24 cellular contexts compared by ENCODE assay signal in genomic region chr6:41630069-41630468, GRCh38. TPM values are rescaled to one million over a fixed set of nuclear protein-coding genes. Genes with fewer than 3 reads are reported as not detected.
"Had no signal": no experiment of that assay in that cellular context is flagged by ENCODE, and none has a peak within 500 bp of the region (broad histone marks: within the 10 kb centered on the region; RNA-seq: fewer than 3 reads in every experiment).

No MANE protein-coding gene starts in this region.

- H3K4me1 ChIP-seq: psoas muscle, testis had no signal

- H3K27ac Mint-ChIP-seq: naive thymus-derived CD8-positive, alpha-beta T cell; nephron progenitor cell; stimulated activated effector memory CD8-positive, alpha-beta T cell treated with anti-CD3 and anti-CD28 coated beads, Interleukin-12 subunit alpha, Interleukin-12 subunit beta, amount 100 ng/mL, for 72 hours; type B pancreatic cell had no signal

- DNase-seq: cerebellar nuclear complex; dorsolateral prefrontal cortex; effector CD4-positive, alpha-beta T cell; foreskin fibroblast; gastrocnemius medialis; head of caudate nucleus; mesendoderm; midbrain; nephron progenitor cell; nucleus accumbens; psoas muscle; right cardiac atrium; stimulated activated CD4-positive, alpha-beta T cell treated with anti-CD3 and anti-CD28 coated beads, Interleukin-12 subunit alpha, Interleukin-12 subunit beta, amount 100 ng/mL, for 4 hours; stimulated activated CD4-positive, alpha-beta T cell treated with anti-CD3 and anti-CD28 coated beads, Interleukin-1b, Interleukin-23, amount 100 ng/mL, for 48 hours; stimulated activated CD4-positive, alpha-beta T cell treated with anti-CD3 and anti-CD28 coated beads, Interleukin-4, amount 100 ng/mL, for 1 hour; stimulated activated naive CD8-positive, alpha-beta T cell treated with anti-CD3 and anti-CD28 coated beads, Interleukin-15, Interleukin-2, amounts not matched to agents 100 U/mL and 50 U/mL, for 24 hours; substantia nigra; testis had no signal

- H3K36me3 ChIP-seq: gastrocnemius medialis, tibial artery had no signal

- H3K36me3 Mint-ChIP-seq: naive thymus-derived CD8-positive, alpha-beta T cell; stimulated activated effector memory CD8-positive, alpha-beta T cell treated with anti-CD3 and anti-CD28 coated beads, Interleukin-12 subunit alpha, Interleukin-12 subunit beta, amount 100 ng/mL, for 72 hours; type B pancreatic cell had no signal

- H3K4me3 ChIP-seq: dorsolateral prefrontal cortex, gastrocnemius medialis, psoas muscle, smooth muscle cell, testis, tibial artery had no signal

- H3K9me3 Mint-ChIP-seq: nephron progenitor cell; stimulated activated effector memory CD8-positive, alpha-beta T cell treated with anti-CD3 and anti-CD28 coated beads, Interleukin-12 subunit alpha, Interleukin-12 subunit beta, amount 100 ng/mL, for 72 hours; type B pancreatic cell had no signal

- H3K4me2 ChIP-seq: smooth muscle cell had no signal

- H3K27me3 ChIP-seq: testis had no signal

- H3K4me3 Mint-ChIP-seq: naive thymus-derived CD8-positive, alpha-beta T cell; nephron progenitor cell; stimulated activated effector memory CD8-positive, alpha-beta T cell treated with anti-CD3 and anti-CD28 coated beads, Interleukin-12 subunit alpha, Interleukin-12 subunit beta, amount 100 ng/mL, for 72 hours; type B pancreatic cell had no signal

- H3K9me3 ChIP-seq: gastrocnemius medialis, psoas muscle, testis, tibial artery had no signal

- H3K27ac ChIP-seq: dorsolateral prefrontal cortex, gastrocnemius medialis, psoas muscle, testis, tibial artery had no signal

RNA-seq across cellular contexts. Expression of gene MDFI, which starts 8.2 kb away (rescaled TPM):
- total RNA-seq: myocyte; naive thymus-derived CD8-positive, alpha-beta T cell had no signal
- polyA plus RNA-seq: naive thymus-derived CD8-positive, alpha-beta T cell had no signal
